In genomic region chr1:85560305-85560704, GRCh38 we compare ENCODE assay signal across 27 cellular contexts. TPM values are rescaled to one million over a fixed set of nuclear protein-coding genes. Genes with fewer than 3 reads are reported as not detected.
"Had no signal": no experiment of that assay in that cellular context is flagged by ENCODE, and none has a peak within 500 bp of the region (broad histone marks: within the 10 kb centered on the region; RNA-seq: fewer than 3 reads in every experiment).

No MANE protein-coding gene starts in this region.

- ATAC-seq: natural killer cell; psoas muscle; right cardiac atrium; sciatic nerve; stimulated activated naive B cell treated with anti-CD40 and anti-IgM and Interleukin-4, amounts not matched to agents 10 μg/mL and 1 μg/mL and 100 μg/mL, for 72 hours had no signal

- H3K36me3 ChIP-seq: ovary, spleen, stomach, thoracic aorta, thyroid gland, tibial nerve, upper lobe of left lung, vagina had no signal

- H3K9me3 ChIP-seq: ovary, thoracic aorta, thyroid gland, upper lobe of left lung, vagina had no signal

- H3K9ac ChIP-seq: neural progenitor cell, parathyroid adenoma had no signal

- H3K4me2 ChIP-seq: neural progenitor cell, smooth muscle cell had no signal

- DNase-seq: natural killer cell; occipital lobe; ovary; posterior cingulate gyrus; psoas muscle; right cardiac atrium; spleen; stimulated activated CD4-positive, alpha-beta T cell treated with anti-CD3 and anti-CD28 coated beads, Interleukin-12 subunit alpha, Interleukin-12 subunit beta, amount 100 ng/mL, for 4 hours; stimulated activated CD4-positive, alpha-beta T cell treated with anti-CD3 and anti-CD28 coated beads, Interleukin-1b, Interleukin-23, amount 100 ng/mL, for 48 hours; stimulated activated CD4-positive, alpha-beta T cell treated with anti-CD3 and anti-CD28 coated beads, Interleukin-4, amount 100 ng/mL, for 1 hour; stimulated activated CD4-positive, alpha-beta T cell treated with anti-CD3 and anti-CD28 coated beads, Interleukin-4, amount 100 ng/mL, for 4 hours; stimulated activated CD8-positive, alpha-beta memory T cell treated with anti-CD3 and anti-CD28 coated beads, Interleukin-4, amount 100 ng/mL, for 48 hours; stimulated activated naive B cell treated with anti-CD40 and anti-IgM and Interleukin-4, amounts not matched to agents 10 μg/mL and 1 μg/mL and 100 μg/mL, for 72 hours; stimulated activated naive CD4-positive, alpha-beta T cell treated with Interleukin-2 at 50 U/mL for 16 hours; stomach; thyroid gland; trophoblast cell; upper lobe of left lung had no signal

- H3K27ac ChIP-seq: neural progenitor cell, ovary, parathyroid adenoma, psoas muscle, skin epidermis, spleen, stomach, thoracic aorta, thyroid gland, tibial nerve, upper lobe of left lung, vagina had no signal

- FAIRE-seq: urothelium cell line had no signal

- H3K4me1 ChIP-seq: neural progenitor cell, parathyroid adenoma, spleen, thyroid gland, tibial nerve, upper lobe of left lung, vagina had no signal

- H3K4me3 ChIP-seq: neural progenitor cell, ovary, psoas muscle, skin epidermis, smooth muscle cell, spleen, stomach, thoracic aorta, thyroid gland, tibial nerve, upper lobe of left lung, vagina had no signal

- H3K27me3 ChIP-seq: neural progenitor cell, ovary, spleen, stomach, thyroid gland, tibial nerve, upper lobe of left lung, vagina had no signal

- H3K79me2 ChIP-seq: parathyroid adenoma had no signal

- H2AFZ ChIP-seq: neural progenitor cell, parathyroid adenoma had no signal

RNA-seq across cellular contexts. Expression of gene CCN1, which starts 20.3 kb away (rescaled TPM):
- total RNA-seq: natural killer cell had no signal
